In genomic region chr5:82096249-82096648, GRCh38 we compare ENCODE assay signal across 24 cellular contexts.
"Had no signal": no experiment of that assay in that cellular context is flagged by ENCODE, and none has a peak within 500 bp of the region (broad histone marks: within the 10 kb centered on the region; RNA-seq: fewer than 3 reads in every experiment).

No MANE protein-coding gene starts in this region.

- H3K27me3 Mint-ChIP-seq: effector memory CD8-positive, alpha-beta T cell; naive thymus-derived CD8-positive, alpha-beta T cell; progenitor cell of endocrine pancreas; stimulated activated naive CD8-positive, alpha-beta T cell treated with anti-CD3 and anti-CD28 coated beads, Interleukin-15, amount 100 ng/mL, for 72 hours had no signal

- H3K36me3 ChIP-seq: left lung, neutrophil, pancreas, right lobe of liver, suprapubic skin, transverse colon, upper lobe of right lung, vagina had no signal

- H3K4me3 ChIP-seq: esophagus squamous epithelium, heart right ventricle, left lung, pancreas, right lobe of liver, suprapubic skin, transverse colon, upper lobe of right lung, vagina had no signal

- H3K4me1 ChIP-seq: esophagus squamous epithelium, left lung, right lobe of liver, suprapubic skin, transverse colon, upper lobe of right lung, vagina had no signal

- H3K27me3 ChIP-seq: esophagus squamous epithelium, heart right ventricle, left lung, neutrophil, pancreas, right lobe of liver, suprapubic skin, transverse colon, upper lobe of right lung, vagina had no signal

- ATAC-seq: effector memory CD8-positive, alpha-beta T cell; heart right ventricle; left cardiac atrium; left lung; naive thymus-derived CD8-positive, alpha-beta T cell; pancreas; right lobe of liver; stimulated activated naive CD8-positive, alpha-beta T cell treated with anti-CD3 and anti-CD28 coated beads, Interleukin-15, amount 100 ng/mL, for 72 hours; upper lobe of right lung had no signal

- H3K27ac ChIP-seq: esophagus squamous epithelium, heart right ventricle, left lung, neutrophil, pancreas, right lobe of liver, suprapubic skin, transverse colon, upper lobe of right lung, vagina had no signal

- H3K27ac Mint-ChIP-seq: effector memory CD8-positive, alpha-beta T cell; progenitor cell of endocrine pancreas; stimulated activated naive CD8-positive, alpha-beta T cell treated with anti-CD3 and anti-CD28 coated beads, Interleukin-15, amount 100 ng/mL, for 72 hours had no signal

- DNase-seq: cortex of kidney; effector memory CD8-positive, alpha-beta T cell; erythroblast; esophagus squamous epithelium; foreskin melanocyte; glutamatergic neuron; heart right ventricle; hippocampal formation; left cardiac atrium; left lung; naive thymus-derived CD8-positive, alpha-beta T cell; pancreas; right lobe of liver; small intestine; stimulated activated CD4-positive, alpha-beta T cell treated with anti-CD3 and anti-CD28 coated beads, Interleukin-15, amount 100 ng/mL, for 24 hours; stimulated activated CD4-positive, alpha-beta T cell treated with anti-CD3 and anti-CD28 coated beads, Interleukin-2, amount 100 ng/mL, for 48 hours; stimulated activated naive CD4-positive, alpha-beta T cell; stimulated activated naive CD8-positive, alpha-beta T cell treated with anti-CD3 and anti-CD28 coated beads, Interleukin-15, amount 100 ng/mL, for 72 hours; transverse colon; upper lobe of right lung had no signal

- H3K4me3 Mint-ChIP-seq: effector memory CD8-positive, alpha-beta T cell; naive thymus-derived CD8-positive, alpha-beta T cell; stimulated activated naive CD8-positive, alpha-beta T cell treated with anti-CD3 and anti-CD28 coated beads, Interleukin-15, amount 100 ng/mL, for 72 hours had no signal
